17 cellular contexts compared by ENCODE assay signal in the genomic region with DNA sequence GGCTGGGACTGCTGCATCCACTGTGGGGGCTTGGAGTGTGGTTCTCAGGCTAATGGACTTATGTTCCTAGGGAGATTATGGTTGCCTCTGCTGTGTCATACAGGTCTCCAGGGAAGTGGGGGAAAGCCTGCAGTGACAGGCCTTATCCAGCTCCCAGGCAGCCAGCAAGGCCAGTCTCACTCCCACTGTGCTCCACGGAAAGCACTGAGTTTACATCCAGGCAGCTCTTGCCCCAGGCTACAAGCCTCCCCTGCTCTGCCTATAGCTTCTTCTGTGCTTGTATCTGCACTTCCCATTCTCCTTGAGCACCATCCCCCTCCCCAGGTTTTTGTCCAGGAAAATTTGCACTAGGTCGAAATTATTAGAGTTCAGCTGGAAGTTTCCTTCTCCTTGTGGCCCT.
"Had no signal": no experiment of that assay in that cellular context is flagged by ENCODE, and none has a peak within 500 bp of the region (broad histone marks: within the 10 kb centered on the region; RNA-seq: fewer than 3 reads in every experiment).

No MANE protein-coding gene starts in this region.

- H3K27ac ChIP-seq: brain microvascular endothelial cell, gastroesophageal sphincter, pancreas, sigmoid colon, spleen, thoracic aorta had no signal

- H3K4me1 ChIP-seq: gastroesophageal sphincter, pancreas, sigmoid colon, spleen had no signal

- H3K27ac Mint-ChIP-seq: activated CD4-positive, alpha-beta T cell treated with anti-CD3 and anti-CD28 coated beads, Interleukin-2, amount 10 ng/mL, durations not matched to agents 24 days and 14 days; activated CD8-positive, alpha-beta T cell treated with anti-CD3 and anti-CD28 coated beads, Interleukin-2, amount 10 ng/mL, durations not matched to agents 7 days and 5 days; activated naive CD8-positive, alpha-beta T cell treated with anti-CD3 and anti-CD28 coated beads, Interleukin-2, amount 10 ng/mL, durations not matched to agents 7 days and 5 days; activated T-cell treated with anti-CD3 and anti-CD28 coated beads, Interleukin-2, amount 50 U/mL, for 72 hours; T-helper 17 cell had no signal

- H3K36me3 ChIP-seq: brain microvascular endothelial cell, pancreas, sigmoid colon, thoracic aorta had no signal

- H3K4me3 ChIP-seq: gastroesophageal sphincter, lung, mucosa of descending colon, pancreas, sigmoid colon, spleen, thoracic aorta had no signal

- H3K4me3 Mint-ChIP-seq: activated CD4-positive, alpha-beta T cell treated with anti-CD3 and anti-CD28 coated beads, Interleukin-2, amount 10 ng/mL, durations not matched to agents 24 days and 14 days; activated CD8-positive, alpha-beta T cell treated with anti-CD3 and anti-CD28 coated beads, Interleukin-2, amount 10 ng/mL, durations not matched to agents 7 days and 5 days; activated naive CD8-positive, alpha-beta T cell treated with anti-CD3 and anti-CD28 coated beads, Interleukin-2, amount 10 ng/mL, durations not matched to agents 7 days and 5 days; activated T-cell treated with anti-CD3 and anti-CD28 coated beads, Interleukin-2, amount 50 U/mL, for 72 hours; T-helper 17 cell had no signal

- H3K9me3 ChIP-seq: pancreas had no signal

- H3K27me3 Mint-ChIP-seq: activated CD4-positive, alpha-beta T cell treated with anti-CD3 and anti-CD28 coated beads, Interleukin-2, amount 10 ng/mL, durations not matched to agents 24 days and 14 days; activated naive CD8-positive, alpha-beta T cell treated with anti-CD3 and anti-CD28 coated beads, Interleukin-2, amount 10 ng/mL, durations not matched to agents 7 days and 5 days; naive thymus-derived CD4-positive, alpha-beta T cell; T-helper 17 cell had no signal

- H3K27me3 ChIP-seq: brain microvascular endothelial cell, gastroesophageal sphincter, pancreas, sigmoid colon, spleen had no signal

- DNase-seq: activated CD4-positive, alpha-beta T cell treated with anti-CD3 and anti-CD28 coated beads, Interleukin-2, amount 10 ng/mL, durations not matched to agents 24 days and 14 days; activated CD4-positive, CD25-positive, alpha-beta regulatory T cell; activated CD8-positive, alpha-beta memory T cell treated with anti-CD3 and anti-CD28 coated beads, Interleukin-2, amount 50 U/mL, for 4 hours; activated CD8-positive, alpha-beta T cell treated with anti-CD3 and anti-CD28 coated beads, Interleukin-2, amount 10 ng/mL, durations not matched to agents 7 days and 5 days; activated naive CD8-positive, alpha-beta T cell treated with anti-CD3 and anti-CD28 coated beads, Interleukin-2, amount 10 ng/mL, durations not matched to agents 7 days and 5 days; activated T-cell treated with anti-CD3 and anti-CD28 coated beads, Interleukin-2, amount 50 U/mL, for 72 hours; brain microvascular endothelial cell; erythroblast; mucosa of descending colon; naive thymus-derived CD4-positive, alpha-beta T cell; pancreas; sigmoid colon; spleen; T-helper 17 cell had no signal

- H3K4me1 Mint-ChIP-seq: T-helper 17 cell had no signal
